In genomic region chr2:188327518-188328205, GRCh38 we compare ENCODE assay signal across 33 cellular contexts. TPM values are rescaled to one million over a fixed set of nuclear protein-coding genes. Genes with fewer than 3 reads are reported as not detected.
"Had no signal": no experiment of that assay in that cellular context is flagged by ENCODE, and none has a peak within 500 bp of the region (broad histone marks: within the 10 kb centered on the region; RNA-seq: fewer than 3 reads in every experiment).

No MANE protein-coding gene starts in this region.

- DNase-seq: activated CD4-positive, alpha-beta memory T cell treated with anti-CD3 and anti-CD28 coated beads, Interleukin-2, amount 10 ng/mL, durations not matched to agents 7 days and 5 days; activated CD4-positive, alpha-beta T cell treated with anti-CD3 and anti-CD28 coated beads, Interleukin-2, amount 10 ng/mL, durations not matched to agents 7 days and 5 days; activated CD4-positive, CD25-positive, alpha-beta regulatory T cell treated with anti-CD3 and anti-CD28 coated beads, Interleukin-2, amount 50 U/mL, for 72 hours; activated CD8-positive, alpha-beta memory T cell treated with anti-CD3 and anti-CD28 coated beads, Interleukin-2, amount 50 U/mL, for 48 hours; activated gamma-delta T cell treated with Interleukin-2 at 50 U/mL for 16 hours; activated naive CD8-positive, alpha-beta T cell treated with anti-CD3 and anti-CD28 coated beads, Interleukin-2, amount 50 U/mL, for 24 hours; activated T-cell treated with anti-CD3 and anti-CD28 coated beads, Interleukin-2, amount 50 U/mL, for 24 hours; amygdala; endodermal cell; gastrocnemius medialis; glutamatergic neuron; left cardiac atrium; left ventricle myocardium superior; midbrain; naive thymus-derived CD4-positive, alpha-beta T cell; pancreas; small intestine; stimulated activated CD4-positive, alpha-beta T cell treated with anti-CD3 and anti-CD28 coated beads, Interleukin-1b, Interleukin-23, amount 100 ng/mL, for 48 hours; stimulated activated CD4-positive, alpha-beta T cell treated with anti-CD3 and anti-CD28 coated beads, Interleukin-4, amount 100 ng/mL, for 4 hours; stimulated activated CD8-positive, alpha-beta memory T cell treated with anti-CD3 and anti-CD28 coated beads, Interleukin-4, amount 100 ng/mL, for 48 hours; stomach; T-helper 17 cell; T1000; thyroid gland; upper lobe of right lung had no signal

- H3K9me3 Mint-ChIP-seq: activated CD4-positive, alpha-beta memory T cell treated with anti-CD3 and anti-CD28 coated beads, Interleukin-2, amount 10 ng/mL, durations not matched to agents 7 days and 5 days; activated CD4-positive, alpha-beta T cell treated with anti-CD3 and anti-CD28 coated beads, Interleukin-2, amount 10 ng/mL, durations not matched to agents 7 days and 5 days; activated naive CD4-positive, alpha-beta T cell treated with anti-CD3 and anti-CD28 coated beads, Interleukin-2, amount 50 U/mL, for 24 hours; activated naive CD8-positive, alpha-beta T cell treated with anti-CD3 and anti-CD28 coated beads, Interleukin-2, amount 50 U/mL, for 24 hours; activated T-cell treated with anti-CD3 and anti-CD28 coated beads, Interleukin-2, amount 50 U/mL, for 24 hours; activated T-helper 17 cell treated with anti-CD3 and anti-CD28 coated beads, Interleukin-2, amount 50 U/mL, for 72 hours; dendritic cell treated with granulocyte-macrophage colony-stimulating factor and Interleukin-4, amounts not matched to agents 40 ng/mL and 50 ng/mL, for 4 days; endodermal cell; naive thymus-derived CD4-positive, alpha-beta T cell; stimulated activated memory B cell treated with anti-CD40 and anti-IgM and Interleukin-4, amounts not matched to agents 10 μg/mL and 1 μg/mL and 100 μg/mL, for 72 hours had no signal

- H3K27ac Mint-ChIP-seq: activated CD4-positive, alpha-beta memory T cell treated with anti-CD3 and anti-CD28 coated beads, Interleukin-2, amount 10 ng/mL, durations not matched to agents 7 days and 5 days; activated CD4-positive, alpha-beta T cell treated with anti-CD3 and anti-CD28 coated beads, Interleukin-2, amount 10 ng/mL, durations not matched to agents 7 days and 5 days; activated naive CD4-positive, alpha-beta T cell treated with anti-CD3 and anti-CD28 coated beads, Interleukin-2, amount 50 U/mL, for 24 hours; activated naive CD8-positive, alpha-beta T cell treated with anti-CD3 and anti-CD28 coated beads, Interleukin-2, amount 50 U/mL, for 24 hours; activated T-cell treated with anti-CD3 and anti-CD28 coated beads, Interleukin-2, amount 50 U/mL, for 24 hours; activated T-helper 17 cell treated with anti-CD3 and anti-CD28 coated beads, Interleukin-2, amount 50 U/mL, for 72 hours; dendritic cell treated with granulocyte-macrophage colony-stimulating factor and Interleukin-4, amounts not matched to agents 40 ng/mL and 50 ng/mL, for 4 days; endodermal cell; naive thymus-derived CD4-positive, alpha-beta T cell; stimulated activated memory B cell treated with anti-CD40 and anti-IgM and Interleukin-4, amounts not matched to agents 10 μg/mL and 1 μg/mL and 100 μg/mL, for 72 hours; T-helper 17 cell had no signal

- ATAC-seq: activated naive CD8-positive, alpha-beta T cell treated with anti-CD3 and anti-CD28 coated beads, Interleukin-2, amount 50 U/mL, for 24 hours; activated T-helper 17 cell treated with anti-CD3 and anti-CD28 coated beads, Interleukin-2, amount 50 U/mL, for 72 hours; gastrocnemius medialis; left cardiac atrium; naive thymus-derived CD4-positive, alpha-beta T cell; sciatic nerve; stimulated activated memory B cell treated with anti-CD40 and anti-IgM and Interleukin-4, amounts not matched to agents 10 μg/mL and 1 μg/mL and 100 μg/mL, for 72 hours; T-helper 17 cell; upper lobe of right lung had no signal

- H3K4me3 ChIP-seq: esophagus muscularis mucosa, gastrocnemius medialis, pancreas, prostate gland, stomach, thyroid gland, upper lobe of right lung had no signal

- H3K4me1 Mint-ChIP-seq: activated CD4-positive, alpha-beta memory T cell treated with anti-CD3 and anti-CD28 coated beads, Interleukin-2, amount 10 ng/mL, durations not matched to agents 7 days and 5 days; activated CD4-positive, alpha-beta T cell treated with anti-CD3 and anti-CD28 coated beads, Interleukin-2, amount 10 ng/mL, durations not matched to agents 7 days and 5 days; activated naive CD4-positive, alpha-beta T cell treated with anti-CD3 and anti-CD28 coated beads, Interleukin-2, amount 50 U/mL, for 24 hours; activated naive CD8-positive, alpha-beta T cell treated with anti-CD3 and anti-CD28 coated beads, Interleukin-2, amount 50 U/mL, for 24 hours; activated T-helper 17 cell treated with anti-CD3 and anti-CD28 coated beads, Interleukin-2, amount 50 U/mL, for 72 hours; central memory CD8-positive, alpha-beta T cell; naive thymus-derived CD4-positive, alpha-beta T cell; stimulated activated memory B cell treated with anti-CD40 and anti-IgM and Interleukin-4, amounts not matched to agents 10 μg/mL and 1 μg/mL and 100 μg/mL, for 72 hours; T-helper 17 cell had no signal

- H3K4me1 ChIP-seq: thyroid gland, upper lobe of right lung had no signal

- H3K4me3 Mint-ChIP-seq: activated CD4-positive, alpha-beta memory T cell treated with anti-CD3 and anti-CD28 coated beads, Interleukin-2, amount 10 ng/mL, durations not matched to agents 7 days and 5 days; activated CD4-positive, alpha-beta T cell treated with anti-CD3 and anti-CD28 coated beads, Interleukin-2, amount 10 ng/mL, durations not matched to agents 7 days and 5 days; activated naive CD4-positive, alpha-beta T cell treated with anti-CD3 and anti-CD28 coated beads, Interleukin-2, amount 50 U/mL, for 24 hours; activated naive CD8-positive, alpha-beta T cell treated with anti-CD3 and anti-CD28 coated beads, Interleukin-2, amount 50 U/mL, for 24 hours; activated T-cell treated with anti-CD3 and anti-CD28 coated beads, Interleukin-2, amount 50 U/mL, for 24 hours; activated T-helper 17 cell treated with anti-CD3 and anti-CD28 coated beads, Interleukin-2, amount 50 U/mL, for 72 hours; central memory CD8-positive, alpha-beta T cell; dendritic cell treated with granulocyte-macrophage colony-stimulating factor and Interleukin-4, amounts not matched to agents 40 ng/mL and 50 ng/mL, for 4 days; endodermal cell; naive thymus-derived CD4-positive, alpha-beta T cell; stimulated activated memory B cell treated with anti-CD40 and anti-IgM and Interleukin-4, amounts not matched to agents 10 μg/mL and 1 μg/mL and 100 μg/mL, for 72 hours; T-helper 17 cell had no signal

- H3K27ac ChIP-seq: esophagus muscularis mucosa, gastrocnemius medialis, prostate gland, thyroid gland, upper lobe of right lung had no signal

- H3K27me3 ChIP-seq: esophagus muscularis mucosa, gastrocnemius medialis, pancreas, stomach, thyroid gland, upper lobe of right lung had no signal

- H3K27me3 Mint-ChIP-seq: activated CD4-positive, alpha-beta memory T cell treated with anti-CD3 and anti-CD28 coated beads, Interleukin-2, amount 10 ng/mL, durations not matched to agents 7 days and 5 days; activated CD4-positive, alpha-beta T cell treated with anti-CD3 and anti-CD28 coated beads, Interleukin-2, amount 10 ng/mL, durations not matched to agents 7 days and 5 days; activated naive CD4-positive, alpha-beta T cell treated with anti-CD3 and anti-CD28 coated beads, Interleukin-2, amount 50 U/mL, for 24 hours; activated naive CD8-positive, alpha-beta T cell treated with anti-CD3 and anti-CD28 coated beads, Interleukin-2, amount 50 U/mL, for 24 hours; activated T-cell treated with anti-CD3 and anti-CD28 coated beads, Interleukin-2, amount 50 U/mL, for 24 hours; activated T-helper 17 cell treated with anti-CD3 and anti-CD28 coated beads, Interleukin-2, amount 50 U/mL, for 72 hours; central memory CD8-positive, alpha-beta T cell; dendritic cell treated with granulocyte-macrophage colony-stimulating factor and Interleukin-4, amounts not matched to agents 40 ng/mL and 50 ng/mL, for 4 days; naive thymus-derived CD4-positive, alpha-beta T cell; stimulated activated memory B cell treated with anti-CD40 and anti-IgM and Interleukin-4, amounts not matched to agents 10 μg/mL and 1 μg/mL and 100 μg/mL, for 72 hours; T-helper 17 cell had no signal

- H3K9me3 ChIP-seq: esophagus muscularis mucosa, gastrocnemius medialis, pancreas, prostate gland, stomach, thyroid gland, upper lobe of right lung had no signal

- H3K36me3 Mint-ChIP-seq: activated naive CD4-positive, alpha-beta T cell treated with anti-CD3 and anti-CD28 coated beads, Interleukin-2, amount 50 U/mL, for 24 hours; naive thymus-derived CD4-positive, alpha-beta T cell; stimulated activated memory B cell treated with anti-CD40 and anti-IgM and Interleukin-4, amounts not matched to agents 10 μg/mL and 1 μg/mL and 100 μg/mL, for 72 hours had no signal

- H3K36me3 ChIP-seq: esophagus muscularis mucosa, gastrocnemius medialis, pancreas, prostate gland, stomach, thyroid gland, upper lobe of right lung had no signal

RNA-seq across cellular contexts. Expression of gene GULP1, which starts 36.0 kb away (rescaled TPM):
- total RNA-seq: activated CD4-positive, alpha-beta memory T cell treated with anti-CD3 and anti-CD28 coated beads, Interleukin-2, amount 10 ng/mL, durations not matched to agents 7 days and 5 days; activated CD4-positive, alpha-beta T cell treated with anti-CD3 and anti-CD28 coated beads, Interleukin-2, amount 10 ng/mL, durations not matched to agents 7 days and 5 days; activated T-helper 17 cell treated with anti-CD3 and anti-CD28 coated beads, Interleukin-2, amount 50 U/mL, for 72 hours; naive thymus-derived CD4-positive, alpha-beta T cell; T-helper 17 cell had no signal
- polyA plus RNA-seq: naive thymus-derived CD4-positive, alpha-beta T cell had no signal
